In the genomic region with DNA sequence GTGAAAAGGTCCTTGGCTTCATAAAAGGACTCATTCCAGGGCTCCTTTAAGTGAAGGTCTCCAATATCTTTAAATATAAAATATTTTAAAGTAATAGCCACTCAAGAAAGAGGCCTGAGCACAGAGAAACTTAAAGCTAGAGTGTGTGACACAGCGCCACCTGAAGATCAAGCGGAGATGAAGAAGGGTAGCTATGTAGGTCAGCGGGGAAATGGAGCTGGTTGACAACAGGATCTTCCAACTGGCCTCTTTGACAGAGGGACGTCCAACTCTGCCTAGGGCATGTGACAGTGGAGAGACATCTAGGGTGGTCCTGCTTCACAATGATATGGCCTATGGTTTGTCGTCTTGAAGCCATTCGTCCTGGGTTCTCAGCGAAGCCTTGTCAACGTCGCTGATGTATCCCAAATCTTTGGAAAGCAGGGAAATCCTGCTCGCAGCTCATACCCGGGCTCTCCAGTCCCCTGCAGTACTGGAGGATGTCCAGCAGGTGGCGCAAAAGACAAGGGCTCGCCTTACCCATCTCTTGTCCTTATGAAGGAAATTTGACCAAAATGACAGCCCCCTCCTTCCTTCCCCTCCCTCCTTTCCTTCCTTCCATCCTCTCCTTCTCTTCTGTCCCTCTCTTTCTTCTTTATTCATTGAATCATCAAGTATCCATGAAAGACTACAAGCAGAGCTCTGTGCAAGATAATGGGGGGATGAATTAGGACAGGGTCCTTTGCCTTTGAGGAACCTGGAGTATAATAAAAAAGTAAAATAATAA, we compare ENCODE assay signal across 8 cellular contexts. TPM values are rescaled to one million over a fixed set of nuclear protein-coding genes. Genes with fewer than 3 reads are reported as not detected.
DNase-seq lines count a peak whose midpoint lies in the region; ATAC-seq, FAIRE-seq and TF ChIP-seq lines count a peak whose summit lies in the region.

No MANE protein-coding gene starts in this region.

- H3K4me3 Mint-ChIP-seq in CD8-positive, alpha-beta T cell, result no peak overlapping the region

- peaks cover 2% of the 10 kb centered on the region for H3K4me1 Mint-ChIP-seq in CD8-positive, alpha-beta T cell (ENCODE audit: low read depth)

- no peak for TF ChIP-seq POLR2A in endothelial cell of umbilical vein (IDR thresholded peaks at IDR 0.05; ENCODE audit: low read depth, low read length)

- peak; percentile 16 to 73 (median 49) for DNase-seq in CD8-positive, alpha-beta T cell
- peak; percentile 50 for DNase-seq in GM23248
- peak; percentile 34 to 77 for DNase-seq in NCI-H526 (lab: John Stamatoyannopoulos, UW)
- peak; percentile 83 for DNase-seq in activated CD8-positive, alpha-beta memory T cell treated with anti-CD3 and anti-CD28 coated beads for 24 hours
- DNase-seq in endothelial cell of umbilical vein (ENCODE audit: low read depth, low spot score), result peak; percentile 56
- DNase-seq in midbrain (lab: John Stamatoyannopoulos, UW), result peak; percentile 56
- DNase-seq in stimulated activated CD8-positive, alpha-beta memory T cell treated with anti-CD3 and anti-CD28 coated beads, Interleukin-7, amount 100 ng/mL, for 24 hours (ENCODE audit: low read depth), result peak; percentile 40

- H3K27ac ChIP-seq in CD8-positive, alpha-beta T cell (ENCODE audit: low read depth, low read length), result no peak overlapping the region
- H3K27ac ChIP-seq in GM23248, result no peak overlapping the region
- H3K27ac ChIP-seq in endothelial cell of umbilical vein (ENCODE audit: insufficient read depth, low read depth, low read length), result no peak overlapping the region

- H3K4me2 ChIP-seq in GM23248 (ENCODE audit: unreplicated experiment), result no peak overlapping the region
- no peak overlapping the region for H3K4me2 ChIP-seq in endothelial cell of umbilical vein (ENCODE audit: insufficient read depth, low read length)

- H3K36me3 Mint-ChIP-seq in CD8-positive, alpha-beta T cell, result no peaks in the 10 kb centered on the region

- no peaks in the 10 kb centered on the region for H3K27me3 ChIP-seq in CD8-positive, alpha-beta T cell (ENCODE audit: insufficient read depth, low read length)
- H3K27me3 ChIP-seq in GM23248 (replicated peaks; ENCODE audit: insufficient read depth), result 0 out of 2 replicates have a peak, but pooled peaks cover 4% of the 10 kb centered on the region
- H3K27me3 ChIP-seq in endothelial cell of umbilical vein (ENCODE audit: control insufficient read depth in 2 of 2, insufficient read depth in 2 of 2, low read length in 2 of 2), result no peaks in the 10 kb centered on the region

- H2AFZ ChIP-seq in GM23248 (no peak overlapping the region), endothelial cell of umbilical vein (ENCODE audit: low read depth, low read length) (peak overlapping the region; percentile 50)

- dilution Hi-C loops in endothelial cell of umbilical vein (cut with MboI; ENCODE audit: extremely low pct_ligation_motif_present, low sequenced_read_pairs), result no loop called here

- no peak overlapping the region for H3K9ac ChIP-seq in GM23248
- H3K9ac ChIP-seq in endothelial cell of umbilical vein (replicated peaks; ENCODE audit: extremely low read depth, insufficient read depth, low read length), result no peak overlapping the region

- CTCF ChIA-PET in CD8-positive, alpha-beta T cell (lab: Charles Lee), result interaction anchor here (0.6 to 4.7 kb wide), 25 partner anchors 8 to 706 kb away, joined by 3 to 61 read pairs (median 4); no protein-coding TSS in a partner anchor
- CTCF ChIA-PET in endothelial cell of umbilical vein (lab: Charles Lee), result interaction anchor here (0.5 to 11.6 kb wide), 72 partner anchors 9 to 719 kb away, joined by 3 to 724 read pairs (median 5); partner anchors contain the start of genes CHST10, LONRF2 and PDCL3

- POLR2A ChIA-PET in CD8-positive, alpha-beta T cell (lab: Charles Lee), result no interaction called here
- POLR2A ChIA-PET in endothelial cell of umbilical vein (lab: Charles Lee), result interaction anchor here (0.9 kb wide), 1 partner anchor 118 kb away, joined by 6 read pairs; no protein-coding TSS in a partner anchor

- no peaks in the 10 kb centered on the region for H3K9me3 Mint-ChIP-seq in CD8-positive, alpha-beta T cell

- H3K4me1 ChIP-seq in CD8-positive, alpha-beta T cell (ENCODE audit: insufficient read depth, low read length), result no peaks in the 10 kb centered on the region
- H3K4me1 ChIP-seq in GM23248 (ENCODE audit: insufficient read depth) (no peaks in the 10 kb centered on the region), endothelial cell of umbilical vein (ENCODE audit: control insufficient read depth, extremely low read depth, insufficient read depth, low read length) (no peaks in the 10 kb centered on the region)

- no peak overlapping the region for H3K4me3 ChIP-seq in CD8-positive, alpha-beta T cell (ENCODE audit: low read depth, low read length)
- H3K4me3 ChIP-seq in GM23248 (no peak overlapping the region), endothelial cell of umbilical vein (replicated peaks in 1 of 3; ENCODE audit: insufficient read depth in 1 of 3, low read depth in 1 of 3, low read length in 3 of 3) (no peak overlapping the region)

- H3K9me3 ChIP-seq in CD8-positive, alpha-beta T cell (ENCODE audit: low read length), result no peaks in the 10 kb centered on the region
- no peaks in the 10 kb centered on the region for H3K9me3 ChIP-seq in GM23248 (ENCODE audit: low read depth)
- H3K9me3 ChIP-seq in endothelial cell of umbilical vein (replicated peaks; ENCODE audit: control insufficient read depth, insufficient read depth, low read length), result no peaks in the 10 kb centered on the region

- H3K9me2 ChIP-seq in GM23248 (ENCODE audit: insufficient read depth), result no peaks in the 10 kb centered on the region

- H3K27me3 Mint-ChIP-seq in CD8-positive, alpha-beta T cell (ENCODE audit: low read depth), result no peaks in the 10 kb centered on the region

- H3F3A ChIP-seq in GM23248 (ENCODE audit: insufficient read depth), result no peaks in the 10 kb centered on the region

- ATAC-seq in CD8-positive, alpha-beta T cell, result peak; percentile 70
- ATAC-seq in GM21786 (IDR thresholded peaks at IDR 0.05; ENCODE audit: unreplicated experiment), result no peak

- no peaks in the 10 kb centered on the region for H3K9me1 ChIP-seq in endothelial cell of umbilical vein (replicated peaks; ENCODE audit: control insufficient read depth, extremely low read depth, insufficient read depth, low read length)

- intact Hi-C loops in CD8-positive, alpha-beta T cell (cut with DNase I, micrococcal nuclease), result loop anchor here (1.0 to 10.0 kb wide), 4 partner anchors 119 to 722 kb away; no protein-coding TSS in a partner anchor
- intact Hi-C loops in endothelial cell of umbilical vein (cut with micrococcal nuclease), result loop anchor here (1.0 to 2.0 kb wide), 2 partner anchors 24 to 119 kb away; no protein-coding TSS in a partner anchor

- peak; percentile 94 for FAIRE-seq in endothelial cell of umbilical vein (lab: Jason Lieb, UNC)

- in situ Hi-C loops in GM23248 (cut with MboI), result no loop called here

- 16 to 18% methylated on average over 13 of the region's 13 CpGs for WGBS in GM23248 (ENCODE audit: low coverage in 1 of 2, low lambda C conversion rate in 2 of 2, missing lambda C conversion rate in 2 of 2), 2 experiments

- H4K20me1 ChIP-seq in GM23248 (ENCODE audit: insufficient read depth) (no peaks in the 10 kb centered on the region), endothelial cell of umbilical vein (replicated peaks; ENCODE audit: control insufficient read depth, extremely low read depth, insufficient read depth, low read length) (no peaks in the 10 kb centered on the region)

- peak; percentile 91 for TF ChIP-seq CTCF in CD8-positive, alpha-beta T cell (IDR thresholded peaks at IDR 0.05)
- TF ChIP-seq CTCF in endothelial cell of umbilical vein (IDR thresholded peaks at IDR 0.05; ENCODE audit: extremely low read depth in 1 of 2, insufficient read depth in 1 of 2, low read depth in 1 of 2, low read length in 2 of 2), result peak; percentile 92 to 94

- H3K79me2 ChIP-seq in GM23248 (ENCODE audit: insufficient read depth) (no peaks in the 10 kb centered on the region), endothelial cell of umbilical vein (ENCODE audit: control insufficient read depth, insufficient read depth, low read length) (no peaks in the 10 kb centered on the region)

- H3K27ac Mint-ChIP-seq in CD8-positive, alpha-beta T cell, result no peak overlapping the region

- BruUV-seq in endothelial cell of umbilical vein (replicated peaks; lab: Mats Ljungman, UMichigan), result no TSS peak

- H3K36me3 ChIP-seq in CD8-positive, alpha-beta T cell (ENCODE audit: insufficient read depth, low read length), result no peaks in the 10 kb centered on the region
- no peaks in the 10 kb centered on the region for H3K36me3 ChIP-seq in GM23248 (ENCODE audit: low read depth)
- no peaks in the 10 kb centered on the region for H3K36me3 ChIP-seq in endothelial cell of umbilical vein (ENCODE audit: control insufficient read depth in 2 of 2, extremely low read depth in 1 of 2, insufficient read depth in 2 of 2, low read length in 2 of 2)

TF ChIP-seq in endothelial cell of umbilical vein, 7 proteins besides CTCF, POLR2A, EP300 and RAD21:
- TF ChIP-seq FOS (IDR thresholded peaks at IDR 0.05; ENCODE audit: borderline replicate concordance, insufficient read depth, low read length) (no peak), MYC (IDR thresholded peaks at IDR 0.05; ENCODE audit: low read depth, low read length) (no peak)

RNA-seq across cellular contexts. Expression of gene LONRF2, which starts 59.6 kb away (rescaled TPM):
- total RNA-seq in CD8-positive, alpha-beta T cell, result under 1 TPM; 0.05 to 0.11 TPM
- under 0.01 and 0.13 TPM in 2 replicates for total RNA-seq in GM23248 (2014; rRNA removed; shearing (Covaris generic))
- polyA plus RNA-seq in GM23248 (2016; fragmentation: Nextera tagmentation; extraction: Ambion mirVana) (not detected in 2 replicates), endothelial cell of umbilical vein (0.03 TPM in 1 of 2 replicates, not detected in the other)
- total RNA-seq in endothelial cell of umbilical vein, result not detected in 2 replicates
- polyA plus RNA-seq in endothelial cell of umbilical vein (2011; cell fraction: cytosol; rRNA removed), result 0.01 TPM in 1 of 2 replicates, not detected in the other
- 0.03 TPM in 2 replicates for polyA plus RNA-seq in endothelial cell of umbilical vein (2011; cell fraction: nucleus; rRNA removed)
- polyA plus RNA-seq in endothelial cell of umbilical vein (2012), result 0.03 TPM in 1 of 2 replicates, not detected in the other
- polyA minus RNA-seq in endothelial cell of umbilical vein, result 0.02 and 0.11 TPM in 2 replicates
- 0.41 TPM for polyA minus RNA-seq in endothelial cell of umbilical vein (2011; cell fraction: cytosol; rRNA and poly(A)+ RNA removed)
- not detected in 2 replicates for polyA minus RNA-seq in endothelial cell of umbilical vein (2011; cell fraction: nucleus; rRNA and poly(A)+ RNA removed)
